ENCODE assay signal across 9 cellular contexts in genomic region chr20:52493177-52493711, GRCh38.
DNase-seq lines count a peak whose midpoint lies in the region; TF ChIP-seq lines count a peak whose summit lies in the region.
"Had no signal": no experiment of that assay in that cellular context is flagged by ENCODE, and none has a peak within 500 bp of the region (broad histone marks: within the 10 kb centered on the region; RNA-seq: fewer than 3 reads in every experiment).

No MANE protein-coding gene starts in this region.

- POLR2A ChIA-PET in SK-N-SH (lab: Yijun Ruan, JAX), result no interaction called here

- CTCF ChIA-PET in SK-N-SH (lab: Yijun Ruan, JAX), result interaction anchor here (1.0 kb wide), 1 partner anchor 180 kb away, joined by 4 read pairs; no protein-coding TSS in a partner anchor

- TF ChIP-seq EP300 in SK-N-SH (IDR thresholded peaks at IDR 0.05; ENCODE audit: borderline replicate concordance in 1 of 2, low read depth in 1 of 2, low read length in 1 of 2), result no peak

- H3K9me3 ChIP-seq in SK-N-SH (no peaks in the 10 kb centered on the region), ascending aorta (no peaks in the 10 kb centered on the region)

- TF ChIP-seq RAD21 in SK-N-SH (IDR thresholded peaks at IDR 0.05; ENCODE audit: low read length), result no peak

- peak overlapping the region; percentile 85 for H2AFZ ChIP-seq in SK-N-SH (ENCODE audit: low read depth)

- no peaks in the 10 kb centered on the region for H3K36me3 ChIP-seq in SK-N-SH (replicated peaks in 1 of 2; ENCODE audit: control insufficient read depth in 1 of 2, insufficient read depth in 2 of 2, low read length in 1 of 2)
- no peaks in the 10 kb centered on the region for H3K36me3 ChIP-seq in ascending aorta

- H3K4me2 ChIP-seq in SK-N-SH, result peak overlapping the region; percentile 64

- H3K4me1 ChIP-seq in SK-N-SH (ENCODE audit: control insufficient read depth in 1 of 2, insufficient read depth in 2 of 2, low read depth in 1 of 2, low read length in 1 of 2), result peaks cover 0 to 7% of the 10 kb centered on the region in 2 experiments; a peak in 2 of 4 replicates
- H3K4me1 ChIP-seq in ascending aorta, result no peaks in the 10 kb centered on the region

- no peaks in the 10 kb centered on the region for H3K27me3 ChIP-seq in SK-N-SH (ENCODE audit: insufficient read depth)
- H3K27me3 ChIP-seq in ascending aorta, result no peaks in the 10 kb centered on the region

- no peak for TF ChIP-seq CTCF in SK-N-SH (IDR thresholded peaks at IDR 0.05)
- TF ChIP-seq CTCF in fibroblast of villous mesenchyme (IDR thresholded peaks at IDR 0.05; ENCODE audit: insufficient read depth, low read depth, low read length), result no peak
- no peak for TF ChIP-seq CTCF in ascending aorta (IDR thresholded peaks at IDR 0.05)
- no peak for TF ChIP-seq CTCF in GM10266 (IDR thresholded peaks at IDR 0.05; ENCODE audit: control insufficient read depth, insufficient read depth, low read depth, missing control alignments)

- peaks cover 20% of the 10 kb centered on the region for H3F3A ChIP-seq in SK-N-SH (replicated peaks; ENCODE audit: insufficient read depth)

- intact Hi-C loops in ascending aorta (cut with DNase I), result no loop called here

- no peaks in the 10 kb centered on the region for H3K9me2 ChIP-seq in SK-N-SH

- 38% methylated on average over 9 of the region's 9 CpGs for WGBS in SK-N-SH (ENCODE audit: low lambda C conversion rate)

- H3K27ac ChIP-seq in SK-N-SH (ENCODE audit: low read depth in 2 of 2, low read length in 1 of 2), result peak overlapping the region in 1 of 2 experiments; percentile 75; a peak in 2 of 4 replicates
- H3K27ac ChIP-seq in ascending aorta, result no peak overlapping the region

- peak overlapping the region in 1 of 2 experiments; percentile 35; a peak in 2 of 4 replicates for H3K4me3 ChIP-seq in SK-N-SH (ENCODE audit: low read depth in 2 of 2, low read length in 1 of 2)
- H3K4me3 ChIP-seq in fibroblast of villous mesenchyme (ENCODE audit: low read depth, low read length), result peak overlapping the region; percentile 30
- H3K4me3 ChIP-seq in ascending aorta, result peak overlapping the region in 1 of 2 donors; percentile 9

- H4K20me1 ChIP-seq in SK-N-SH (ENCODE audit: insufficient read depth), result no peaks in the 10 kb centered on the region

- H3K79me2 ChIP-seq in SK-N-SH (ENCODE audit: insufficient read depth), result no peaks in the 10 kb centered on the region

- DNase-seq in NCI-H1092 treated with DMSO at 0.1 percent for 48 hours (lab: John Stamatoyannopoulos, UW) (peak; percentile 18), NCI-H1092 (lab: John Stamatoyannopoulos, UW) (no peak), SK-N-SH (no peak), fibroblast of villous mesenchyme (ENCODE audit: low read depth) (peak; percentile 36), ascending aorta (ENCODE audit: low spot score in 2 of 2) (no peak), GM10266 (ENCODE audit: extremely low spot score) (no peak), DMS79 treated with DMSO at 0.1 percent for 48 hours (lab: John Stamatoyannopoulos, UW) (no peak)
- peak; percentile 8 for DNase-seq in stimulated activated CD4-positive, alpha-beta T cell treated with anti-CD3 and anti-CD28 coated beads, Interleukin-2, amount 100 ng/mL, for 4 hours (ENCODE audit: low read depth)
- DNase-seq: 8988T had no signal

- H3K9ac ChIP-seq in SK-N-SH, result peak overlapping the region; percentile 47; the same call in 1 of the 2 replicates

TF ChIP-seq in SK-N-SH, 30 proteins besides CTCF, POLR2A, EP300 and RAD21:
- TF ChIP-seq TEAD4 (IDR thresholded peaks at IDR 0.05; ENCODE audit: borderline replicate concordance, insufficient read depth) (no peak), CHD2 (IDR thresholded peaks at IDR 0.05; ENCODE audit: low read length, partially characterized antibody) (no peak), JUND (IDR thresholded peaks at IDR 0.05) (no peak), USF1 (IDR thresholded peaks at IDR 0.05; ENCODE audit: borderline replicate concordance, low read depth) (peak; percentile 27; the same call in 1 of the 2 replicates)

Comparison
In these comparisons a context has a peak if more than half of its experiments do, and no peak if none do; other contexts are left out.
1. DNase-seq: peak in NCI-H1092 treated with DMSO at 0.1 percent for 48 hours (single experiment), fibroblast of villous mesenchyme (single experiment) and stimulated activated CD4-positive, alpha-beta T cell treated with anti-CD3 and anti-CD28 coated beads, Interleukin-2, amount 100 ng/mL, for 4 hours (single experiment); none in NCI-H1092 (single experiment), SK-N-SH (single experiment), ascending aorta (0 of 2), GM10266 (single experiment) and DMS79 treated with DMSO at 0.1 percent for 48 hours (single experiment).